In genomic region chr15:84570164-84570692, GRCh38 we compare ENCODE assay signal across 8 cellular contexts. TPM values are rescaled to one million over a fixed set of nuclear protein-coding genes. Genes with fewer than 3 reads are reported as not detected.
A peak's percentile ranks its signal among the peaks of the same experiment; 100 is the strongest.
DNase-seq lines count a peak whose midpoint lies in the region; ATAC-seq and TF ChIP-seq lines count a peak whose summit lies in the region.

No MANE protein-coding gene starts in this region.

- no peaks in the 10 kb centered on the region for H3K27me3 Mint-ChIP-seq in activated CD8-positive, alpha-beta T cell treated with anti-CD3 and anti-CD28 coated beads, Interleukin-2, amount 10 ng/mL, durations not matched to agents 7 days and 5 days (ENCODE audit: low read depth)
- no peaks in the 10 kb centered on the region for H3K27me3 Mint-ChIP-seq in mesothelial cell of epicardium (ENCODE audit: low read depth)

- H3K27ac Mint-ChIP-seq in activated CD8-positive, alpha-beta T cell treated with anti-CD3 and anti-CD28 coated beads, Interleukin-2, amount 10 ng/mL, durations not matched to agents 7 days and 5 days: peak overlapping the region; percentile 92
- H3K27ac Mint-ChIP-seq in mesothelial cell of epicardium: peak overlapping the region; percentile 95

- peaks cover 22% of the 10 kb centered on the region for H3K4me1 Mint-ChIP-seq in activated CD8-positive, alpha-beta T cell treated with anti-CD3 and anti-CD28 coated beads, Interleukin-2, amount 10 ng/mL, durations not matched to agents 7 days and 5 days (ENCODE audit: low read depth)
- peaks cover 15% of the 10 kb centered on the region for H3K4me1 Mint-ChIP-seq in mesothelial cell of epicardium

- no peaks in the 10 kb centered on the region for H3K79me2 ChIP-seq in Karpas-422 (ENCODE audit: low read length)

- H3K4me3 ChIP-seq in Karpas-422 (ENCODE audit: low read length) (peak overlapping the region; percentile 73), endocrine pancreas (ENCODE audit: control insufficient read depth, insufficient read depth, low read length) (peak overlapping the region; percentile 52)

- H3K36me3 ChIP-seq in Karpas-422 (ENCODE audit: insufficient read depth, low read length) (no peaks in the 10 kb centered on the region), endocrine pancreas (ENCODE audit: control insufficient read depth, insufficient read depth, low read length) (no peaks in the 10 kb centered on the region)

- CTCF ChIA-PET in activated CD8-positive, alpha-beta T cell treated with anti-CD3 and anti-CD28 coated beads, Interleukin-2, amount 10 ng/mL, durations not matched to agents 7 days and 5 days (lab: Charles Lee): interaction anchor here (0.9 to 6.0 kb wide), 14 partner anchors 12 to 428 kb away, joined by 3 to 40 read pairs (median 4); no protein-coding TSS in a partner anchor

- H3K4me1 ChIP-seq in Karpas-422 (ENCODE audit: low read length) (peaks cover 7% of the 10 kb centered on the region), endocrine pancreas (ENCODE audit: control insufficient read depth, insufficient read depth, low read length) (no peaks in the 10 kb centered on the region)

- no peaks in the 10 kb centered on the region for H4K20me1 ChIP-seq in Karpas-422 (ENCODE audit: insufficient read depth, low read depth, low read length)

- H3K9ac ChIP-seq in Karpas-422 (ENCODE audit: low read length): peak overlapping the region; percentile 70
- peak overlapping the region; percentile 88 for H3K9ac ChIP-seq in endocrine pancreas (ENCODE audit: control insufficient read depth, insufficient read depth, low read length)

- H3K9me3 ChIP-seq in Karpas-422 (ENCODE audit: low read length) (no peaks in the 10 kb centered on the region), endocrine pancreas (ENCODE audit: control insufficient read depth, low read length) (no peaks in the 10 kb centered on the region)

- peak overlapping the region; percentile 84 for H3K4me3 Mint-ChIP-seq in activated CD8-positive, alpha-beta T cell treated with anti-CD3 and anti-CD28 coated beads, Interleukin-2, amount 10 ng/mL, durations not matched to agents 7 days and 5 days
- peak overlapping the region; percentile 90 for H3K4me3 Mint-ChIP-seq in mesothelial cell of epicardium

- no peaks in the 10 kb centered on the region for H3K36me3 Mint-ChIP-seq in activated CD8-positive, alpha-beta T cell treated with anti-CD3 and anti-CD28 coated beads, Interleukin-2, amount 10 ng/mL, durations not matched to agents 7 days and 5 days (ENCODE audit: low read depth)
- peaks cover 2% of the 10 kb centered on the region for H3K36me3 Mint-ChIP-seq in mesothelial cell of epicardium

- H3K4me2 ChIP-seq in Karpas-422 (ENCODE audit: low read depth, low read length, poor library complexity, severe bottlenecking): peak overlapping the region; percentile 90

- H2AFZ ChIP-seq in Karpas-422 (ENCODE audit: low read length): peak overlapping the region; percentile 95

- H3K27me3 ChIP-seq in Karpas-422 (ENCODE audit: low read length): no peaks in the 10 kb centered on the region
- no peaks in the 10 kb centered on the region for H3K27me3 ChIP-seq in endocrine pancreas (ENCODE audit: control insufficient read depth, insufficient read depth, low read length)

- no peak for TF ChIP-seq CTCF in GM10266 (IDR thresholded peaks at IDR 0.05; ENCODE audit: control insufficient read depth, insufficient read depth, low read depth, missing control alignments)
- TF ChIP-seq CTCF in mesothelial cell of epicardium (IDR thresholded peaks at IDR 0.05; ENCODE audit: unreplicated experiment): no peak

- no peak overlapping the region for H3K27ac ChIP-seq in Karpas-422 (ENCODE audit: low read length)

- no peaks in the 10 kb centered on the region for H3K9me2 ChIP-seq in Karpas-422 (replicated peaks; ENCODE audit: insufficient read depth, low read length)

- peak; percentile 43 for DNase-seq in GM10266 (ENCODE audit: extremely low spot score)
- peak; percentile 67 for DNase-seq in Karpas-422
- DNase-seq in activated CD8-positive, alpha-beta T cell treated with anti-CD3 and anti-CD28 coated beads, Interleukin-2, amount 10 ng/mL, durations not matched to agents 7 days and 5 days: peak; percentile 68
- peak; percentile 34 to 63 for DNase-seq in mesothelial cell of epicardium (ENCODE audit: low spot score in 2 of 2, unreplicated experiment in 2 of 2)
- peak; percentile 3 to 5 for DNase-seq in stimulated activated CD8-positive, alpha-beta memory T cell treated with anti-CD3 and anti-CD28 coated beads, Interleukin-7, amount 100 ng/mL, for 1 hour (ENCODE audit: low read depth in 2 of 2)
- DNase-seq in DMS153 (lab: John Stamatoyannopoulos, UW): no peak

- peak; percentile 77 for ATAC-seq in activated CD8-positive, alpha-beta T cell treated with anti-CD3 and anti-CD28 coated beads, Interleukin-2, amount 10 ng/mL, durations not matched to agents 7 days and 5 days
- no peak for ATAC-seq in HG02870 (IDR thresholded peaks at IDR 0.05; ENCODE audit: unreplicated experiment)

- POLR2A ChIA-PET in activated CD8-positive, alpha-beta T cell treated with anti-CD3 and anti-CD28 coated beads, Interleukin-2, amount 10 ng/mL, durations not matched to agents 7 days and 5 days (lab: Charles Lee): interaction anchor here (0.9 to 1.2 kb wide), 3 partner anchors 17 to 411 kb away, joined by 3 to 4 read pairs (median 3); partner anchors contain the start of gene SEC11A

- H3K9me3 Mint-ChIP-seq in activated CD8-positive, alpha-beta T cell treated with anti-CD3 and anti-CD28 coated beads, Interleukin-2, amount 10 ng/mL, durations not matched to agents 7 days and 5 days (ENCODE audit: insufficient read depth): no peaks in the 10 kb centered on the region
- H3K9me3 Mint-ChIP-seq in mesothelial cell of epicardium: no peaks in the 10 kb centered on the region

RNA-seq across cellular contexts. Expression of gene ZSCAN2, which starts 30.6 kb away (rescaled TPM):
- 21.8 and 27.2 TPM in 2 replicates for total RNA-seq in Karpas-422 (2014; rRNA removed; shearing (Covaris generic); ENCODE audit: low replicate concordance)
- 1 to 10 TPM; 6.5 to 6.7 TPM for total RNA-seq in activated CD8-positive, alpha-beta T cell treated with anti-CD3 and anti-CD28 coated beads, Interleukin-2, amount 10 ng/mL, durations not matched to agents 7 days and 5 days
- total RNA-seq in mesothelial cell of epicardium: 41.7 to 45.6 TPM (median 45.1 TPM) in 3 replicates
